ENCODE assay signal across 13 cellular contexts in genomic region chr13:79307433-79307861, GRCh38.
DNase-seq lines count a peak whose midpoint lies in the region; ATAC-seq, FAIRE-seq and TF ChIP-seq lines count a peak whose summit lies in the region.
"Had no signal": no experiment of that assay in that cellular context is flagged by ENCODE, and none has a peak within 500 bp of the region (broad histone marks: within the 10 kb centered on the region; RNA-seq: fewer than 3 reads in every experiment).

No MANE protein-coding gene starts in this region.

- DNase-seq in PC-3, result no peak
- peak; percentile 52 for DNase-seq in HepG2 (ENCODE audit: low spot score)
- DNase-seq in tibial artery, result no peak
- DNase-seq in SIG-M5 (lab: John Stamatoyannopoulos, UW), result no peak
- no peak for DNase-seq in HuH-7 (ENCODE audit: low spot score)
- DNase-seq: cerebellar nuclear complex; naive thymus-derived CD4-positive, alpha-beta T cell; NCI-H1092 treated with DMSO at 0.1 percent for 48 hours had no signal

- intact Hi-C loops in PC-3 (cut with micrococcal nuclease) (no loop called here), HepG2 (cut with micrococcal nuclease; ENCODE audit: unreplicated experiment) (no loop called here), tibial artery (cut with DNase I; ENCODE audit: low total_unique reads) (no loop called here)

- H3K36me3 ChIP-seq in HEK293 (ENCODE audit: control insufficient read depth in 2 of 2, insufficient read depth in 1 of 2, low read length in 2 of 2) (no peaks in the 10 kb centered on the region), PC-3 (ENCODE audit: low read depth, low read length) (no peaks in the 10 kb centered on the region), HepG2 (replicated peaks in 1 of 2; ENCODE audit: control insufficient read depth in 1 of 2, insufficient read depth in 2 of 2, low read length in 2 of 2) (no peaks in the 10 kb centered on the region), tibial artery (no peaks in the 10 kb centered on the region)

- TF ChIP-seq EP300 in HepG2 (IDR thresholded peaks at IDR 0.05; ENCODE audit: low read depth in 2 of 2, low read length in 2 of 2) (0 out of 4 replicates have a peak, but pooled peaks of 1 of the 2 experiments have one; percentile 11), HepG2 (CRISPR knock-in tag; IDR thresholded peaks at IDR 0.05; ENCODE audit: borderline replicate concordance) (no peak)

- H3K9me3 ChIP-seq in HEK293 (ENCODE audit: control insufficient read depth, insufficient read depth, low read depth, low read length), result no peaks in the 10 kb centered on the region
- H3K9me3 ChIP-seq in PC-3 (ENCODE audit: low read length), result no peaks in the 10 kb centered on the region
- no peaks in the 10 kb centered on the region for H3K9me3 ChIP-seq in HepG2 (ENCODE audit: low read length)
- no peaks in the 10 kb centered on the region for H3K9me3 ChIP-seq in tibial artery

- TF ChIP-seq POLR2A in HepG2 (IDR thresholded peaks at IDR 0.05; ENCODE audit: insufficient read depth in 1 of 2, low read depth in 2 of 2, low read length in 2 of 2), result no peak

- in situ Hi-C loops in HepG2 (cut with HindIII; ENCODE audit: extremely low pct_ligation_motif_present, low pct_unique_long_range_greater_than_20kb), result no loop called here

- H3K79me2 ChIP-seq in PC-3 (ENCODE audit: low read length) (no peaks in the 10 kb centered on the region), HepG2 (ENCODE audit: insufficient read depth, low read length) (no peaks in the 10 kb centered on the region)

- ATAC-seq in GM18868 (IDR thresholded peaks at IDR 0.05; ENCODE audit: unreplicated experiment) (peak; percentile 42), PC-3 (peak; percentile 67), HepG2 (peak; percentile 85), HG03460 (IDR thresholded peaks at IDR 0.05; ENCODE audit: unreplicated experiment) (no peak)
- ATAC-seq: naive thymus-derived CD4-positive, alpha-beta T cell had no signal

- H3K9ac ChIP-seq in PC-3 (ENCODE audit: low read length), result no peak overlapping the region
- no peak overlapping the region for H3K9ac ChIP-seq in HepG2 (ENCODE audit: insufficient read depth, low read depth, low read length)

- POLR2A ChIA-PET in HEK293 (lab: Yijun Ruan, JAX) (interaction anchor here (0.6 kb wide), 1 partner anchor 144 kb away, joined by 5 read pairs; no protein-coding TSS in a partner anchor), PC-3 (lab: Charles Lee; ENCODE audit: unreplicated experiment) (no interaction called here), HepG2 (lab: Yijun Ruan, JAX) (no interaction called here)

- H2AFZ ChIP-seq in PC-3 (ENCODE audit: low read length) (no peak overlapping the region), HepG2 (ENCODE audit: low read length) (no peak overlapping the region)

- CTCF ChIA-PET in HEK293 (lab: Yijun Ruan, JAX), result no interaction called here
- CTCF ChIA-PET in PC-3 (lab: Charles Lee), result no interaction called here
- CTCF ChIA-PET in HepG2 (lab: Yijun Ruan, JAX; ENCODE audit: low intra/inter-chr PET ratio, low total read pairs), result no interaction called here

- H3K4me1 ChIP-seq in HEK293 (ENCODE audit: control insufficient read depth, insufficient read depth, low read length) (peaks cover 3% of the 10 kb centered on the region), PC-3 (ENCODE audit: insufficient read depth, low read length) (no peaks in the 10 kb centered on the region), HepG2 (ENCODE audit: insufficient read depth, low read length) (peaks cover 22% of the 10 kb centered on the region), tibial artery (peaks cover 0 to 12% (median 0%) of the 10 kb centered on the region in 4 donors)

- BruUV-seq in PC-3 (replicated peaks; lab: Mats Ljungman, UMichigan) (no TSS peak), HepG2 (replicated peaks; lab: Mats Ljungman, UMichigan) (no TSS peak)

- TF ChIP-seq CTCF in HEK293 (tag by site-specific recombination; IDR thresholded peaks at IDR 0.05) (no peak), PC-3 (conservative IDR thresholded peaks at IDR 0.05; ENCODE audit: low read depth, low read length) (no peak), HepG2 (CRISPR knock-in tag; IDR thresholded peaks at IDR 0.05) (no peak), tibial artery (IDR thresholded peaks at IDR 0.05) (no peak)

- TF ChIP-seq RAD21 in HepG2 (CRISPR knock-in tag; IDR thresholded peaks at IDR 0.05), result no peak

- 49% methylated on average over 3 of the region's 3 CpGs for WGBS in HepG2 (ENCODE audit: low lambda C conversion rate)

- FAIRE-seq in HepG2 (lab: Jason Lieb, UNC), result no peak
- FAIRE-seq: HTR-8/SVneo, TTC549 had no signal

- H3K4me2 ChIP-seq in PC-3 (ENCODE audit: low read length) (no peak overlapping the region), HepG2 (ENCODE audit: low read depth, low read length) (peak overlapping the region; percentile 69)

- H3F3A ChIP-seq in PC-3 (ENCODE audit: low read length, unreplicated experiment), result no peaks in the 10 kb centered on the region

- no peaks in the 10 kb centered on the region for H3K9me2 ChIP-seq in PC-3 (replicated peaks; ENCODE audit: low read length)

- H3K27ac ChIP-seq in HEK293 (ENCODE audit: extremely low read depth, low read depth, low read length) (no peak overlapping the region), PC-3 (ENCODE audit: low read length) (no peak overlapping the region), HepG2 (ENCODE audit: extremely low read length, insufficient read depth, low read length) (no peak overlapping the region), tibial artery (no peak overlapping the region)

- no peak overlapping the region for H3K4me3 ChIP-seq in HEK293 (ENCODE audit: low read depth, low read length)
- no peak overlapping the region for H3K4me3 ChIP-seq in PC-3 (ENCODE audit: low read length)
- H3K4me3 ChIP-seq in HepG2 (replicated peaks in 1 of 3; ENCODE audit: insufficient read depth in 1 of 3, low read depth in 2 of 3, low read length in 3 of 3), result peak overlapping the region in 1 of 3 experiments; percentile 34; a peak in 2 of 6 replicates
- H3K4me3 ChIP-seq in tibial artery, result no peak overlapping the region

- H4K20me1 ChIP-seq in PC-3 (ENCODE audit: low read length) (no peaks in the 10 kb centered on the region), HepG2 (ENCODE audit: insufficient read depth, low read length) (no peaks in the 10 kb centered on the region)

- H3K27me3 ChIP-seq in PC-3 (ENCODE audit: low read length), result no peaks in the 10 kb centered on the region
- no peaks in the 10 kb centered on the region for H3K27me3 ChIP-seq in HepG2 (ENCODE audit: control insufficient read depth in 1 of 2, insufficient read depth in 2 of 2, low read length in 2 of 2)
- H3K27me3 ChIP-seq in tibial artery, result peaks cover 0 to 3% of the 10 kb centered on the region in 2 donors

TF ChIP-seq in HEK293, 187 proteins besides CTCF, POLR2A, EP300 and RAD21 (continues in another document):
- 0 out of 2 replicates have a peak, but pooled peaks have one; percentile 32 for TF ChIP-seq ZNF121 (tag by site-specific recombination; IDR thresholded peaks at IDR 0.05)
- TF ChIP-seq PRDM10 (tag by site-specific recombination; IDR thresholded peaks at IDR 0.05), result no peak

TF ChIP-seq in HepG2, 621 proteins besides CTCF, POLR2A, EP300 and RAD21 (continues in another document):
- no peak for TF ChIP-seq KDM6A (CRISPR knock-in tag; IDR thresholded peaks at IDR 0.05; ENCODE audit: low read depth)
- TF ChIP-seq CENPBD1 (CRISPR knock-in tag; IDR thresholded peaks at IDR 0.05; ENCODE audit: borderline replicate concordance, low read depth), result no peak
- no peak for TF ChIP-seq PATZ1 (CRISPR knock-in tag; IDR thresholded peaks at IDR 0.05)
- TF ChIP-seq ZNF350 (CRISPR knock-in tag; IDR thresholded peaks at IDR 0.05; ENCODE audit: borderline replicate concordance, low read depth), result no peak
- no peak for TF ChIP-seq TOPORS (CRISPR knock-in tag; IDR thresholded peaks at IDR 0.05)
- no peak for TF ChIP-seq HNRNPL (IDR thresholded peaks at IDR 0.05; ENCODE audit: low read depth, low read length)
- TF ChIP-seq WIZ (CRISPR knock-in tag; IDR thresholded peaks at IDR 0.05), result no peak
